In genomic region chr16:57807252-57807967, GRCh38 we compare ENCODE assay signal across 9 cellular contexts. TPM values are rescaled to one million over a fixed set of nuclear protein-coding genes. Genes with fewer than 3 reads are reported as not detected.
DNase-seq lines count a peak whose midpoint lies in the region; ATAC-seq and TF ChIP-seq lines count a peak whose summit lies in the region.
"Had no signal": no experiment of that assay in that cellular context is flagged by ENCODE, and none has a peak within 500 bp of the region (broad histone marks: within the 10 kb centered on the region; RNA-seq: fewer than 3 reads in every experiment).

No MANE protein-coding gene starts in this region.

- H3K79me2 ChIP-seq in GM23338 (replicated peaks; ENCODE audit: insufficient read depth): no peaks in the 10 kb centered on the region
- H3K79me2 ChIP-seq in OCI-LY3 (ENCODE audit: low read length): no peaks in the 10 kb centered on the region

- H3K27ac ChIP-seq in GM23338 (ENCODE audit: low read depth) (peak overlapping the region; percentile 4; the same call in 1 of the 2 replicates), OCI-LY3 (ENCODE audit: low read length) (no peak overlapping the region), epithelial cell of prostate (peak overlapping the region; percentile 87), skin epidermis (peak overlapping the region in 13 of 21 experiments; percentile 5 to 64 (median 22))

- peaks cover 26% of the 10 kb centered on the region for H3K27me3 Mint-ChIP-seq in GM23338 (ENCODE audit: insufficient read depth, low read depth, poor library complexity)

- DNase-seq in GM23338 (ENCODE audit: low spot score) (no peak), epithelial cell of prostate (ENCODE audit: low read depth, low spot score) (no peak), left ventricle myocardium superior (no peak)

- H3K9me2 ChIP-seq in GM23338 (ENCODE audit: insufficient read depth): no peaks in the 10 kb centered on the region

- H3K4me2 ChIP-seq in GM23338: no peak overlapping the region
- H3K4me2 ChIP-seq in OCI-LY3 (ENCODE audit: low read length): peak overlapping the region; percentile 71

- H2AFZ ChIP-seq in GM23338: no peak overlapping the region
- H2AFZ ChIP-seq in OCI-LY3 (ENCODE audit: low read depth, low read length): no peak overlapping the region

- H3K9me3 ChIP-seq in OCI-LY3 (ENCODE audit: insufficient read depth, low read length): no peaks in the 10 kb centered on the region

- H4K20me1 ChIP-seq in GM23338 (replicated peaks; ENCODE audit: insufficient read depth) (no peaks in the 10 kb centered on the region), OCI-LY3 (ENCODE audit: insufficient read depth, low read length) (no peaks in the 10 kb centered on the region)

- no peak overlapping the region for H3K9ac ChIP-seq in OCI-LY3 (ENCODE audit: low read length)

- no peaks in the 10 kb centered on the region; the same call in 2 of the 3 replicates for H3K36me3 Mint-ChIP-seq in GM23338 (ENCODE audit: low read depth)
- H3K36me3 Mint-ChIP-seq: activated CD4-positive, alpha-beta memory T cell treated with anti-CD3 and anti-CD28 coated beads for 36 hours had no signal

- no peaks in the 10 kb centered on the region; the same call in 1 of the 2 replicates for H3K27me3 ChIP-seq in GM23338 (ENCODE audit: insufficient read depth)
- peaks cover 18% of the 10 kb centered on the region for H3K27me3 ChIP-seq in OCI-LY3 (ENCODE audit: low read depth, low read length)

- H3K4me1 Mint-ChIP-seq in GM23338: peaks cover 46% of the 10 kb centered on the region

- no peak overlapping the region for H3K4me3 Mint-ChIP-seq in GM23338

- no peaks in the 10 kb centered on the region; the same call in 2 of the 3 replicates for H3K9me3 Mint-ChIP-seq in GM23338
- H3K9me3 Mint-ChIP-seq: activated CD4-positive, alpha-beta memory T cell treated with anti-CD3 and anti-CD28 coated beads for 36 hours had no signal

- H3K4me3 ChIP-seq in GM23338 (no peak overlapping the region), OCI-LY3 (ENCODE audit: low read length) (peak overlapping the region; percentile 63; the same call in 1 of the 2 replicates), skin epidermis (no peak overlapping the region)

- intact Hi-C loops in left ventricle myocardium superior (cut with micrococcal nuclease): no loop called here

- TF ChIP-seq CTCF in GM23338 (conservative IDR thresholded peaks at IDR 0.05; ENCODE audit: low read depth in 2 of 2) (no peak), OCI-LY3 (IDR thresholded peaks at IDR 0.05; ENCODE audit: low read depth, low read length) (no peak)

- ATAC-seq in GM23338: no peak
- no peak for ATAC-seq in left ventricle myocardium superior
- no peak for ATAC-seq in HG03378 (IDR thresholded peaks at IDR 0.05; ENCODE audit: unreplicated experiment)
- ATAC-seq in GM21390 (IDR thresholded peaks at IDR 0.05; ENCODE audit: unreplicated experiment): no peak
- no peak for ATAC-seq in HG02763 (IDR thresholded peaks at IDR 0.05; ENCODE audit: unreplicated experiment)

- peaks cover 29% of the 10 kb centered on the region for H3K4me1 ChIP-seq in GM23338 (ENCODE audit: insufficient read depth)
- peaks cover 19% of the 10 kb centered on the region for H3K4me1 ChIP-seq in OCI-LY3 (ENCODE audit: low read length)

- H3F3A ChIP-seq in GM23338 (replicated peaks; ENCODE audit: low read depth): peaks cover 12% of the 10 kb centered on the region; the same call in 1 of the 2 replicates

- H3K27ac Mint-ChIP-seq in GM23338: no peak overlapping the region
- H3K27ac Mint-ChIP-seq: activated CD4-positive, alpha-beta memory T cell treated with anti-CD3 and anti-CD28 coated beads for 36 hours had no signal

- H3K36me3 ChIP-seq in GM23338 (ENCODE audit: insufficient read depth) (no peaks in the 10 kb centered on the region), OCI-LY3 (replicated peaks; ENCODE audit: low read depth, low read length) (no peaks in the 10 kb centered on the region)

TF ChIP-seq in GM23338, 12 proteins besides CTCF, POLR2A, EP300 and RAD21 (continues in another document):
- TF ChIP-seq CREB1 (CRISPR knock-in tag; IDR thresholded peaks at IDR 0.05; ENCODE audit: low read depth): no peak
- no peak for TF ChIP-seq STAT1 (IDR thresholded peaks at IDR 0.05; ENCODE audit: unreplicated experiment)
- TF ChIP-seq, protein P1, sequence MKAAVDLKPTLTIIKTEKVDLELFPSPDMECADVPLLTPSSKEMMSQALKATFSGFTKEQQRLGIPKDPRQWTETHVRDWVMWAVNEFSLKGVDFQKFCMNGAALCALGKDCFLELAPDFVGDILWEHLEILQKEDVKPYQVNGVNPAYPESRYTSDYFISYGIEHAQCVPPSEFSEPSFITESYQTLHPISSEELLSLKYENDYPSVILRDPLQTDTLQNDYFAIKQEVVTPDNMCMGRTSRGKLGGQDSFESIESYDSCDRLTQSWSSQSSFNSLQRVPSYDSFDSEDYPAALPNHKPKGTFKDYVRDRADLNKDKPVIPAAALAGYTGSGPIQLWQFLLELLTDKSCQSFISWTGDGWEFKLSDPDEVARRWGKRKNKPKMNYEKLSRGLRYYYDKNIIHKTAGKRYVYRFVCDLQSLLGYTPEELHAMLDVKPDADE (IDR thresholded peaks at IDR 0.05): no peak
- no peak for TF ChIP-seq ZNF462 (CRISPR knock-in tag; IDR thresholded peaks at IDR 0.05)
- TF ChIP-seq ZNF114 (CRISPR knock-in tag; IDR thresholded peaks at IDR 0.05): no peak
- TF ChIP-seq JUNB (IDR thresholded peaks at IDR 0.05; ENCODE audit: unreplicated experiment): no peak
- no peak for TF ChIP-seq EZH2phosphoT487 (IDR thresholded peaks at IDR 0.05; ENCODE audit: unreplicated experiment)
- no peak for TF ChIP-seq ZNF331 (CRISPR knock-in tag; IDR thresholded peaks at IDR 0.05; ENCODE audit: low read depth)

RNA-seq across cellular contexts. Expression of gene KIFC3, which starts 5.1 kb away (rescaled TPM):
- 11.5 and 12.5 TPM in 2 replicates for total RNA-seq in GM23338 (2014; rRNA removed; shearing (Covaris generic))
- polyA plus RNA-seq in GM23338 (2016; fragmentation: Nextera tagmentation; extraction: Ambion mirVana): 4.4 and 6.6 TPM in 2 replicates
- 52.6 TPM for total RNA-seq in left ventricle myocardium superior
